ENCODE assay signal across 8 cellular contexts in the genomic region with DNA sequence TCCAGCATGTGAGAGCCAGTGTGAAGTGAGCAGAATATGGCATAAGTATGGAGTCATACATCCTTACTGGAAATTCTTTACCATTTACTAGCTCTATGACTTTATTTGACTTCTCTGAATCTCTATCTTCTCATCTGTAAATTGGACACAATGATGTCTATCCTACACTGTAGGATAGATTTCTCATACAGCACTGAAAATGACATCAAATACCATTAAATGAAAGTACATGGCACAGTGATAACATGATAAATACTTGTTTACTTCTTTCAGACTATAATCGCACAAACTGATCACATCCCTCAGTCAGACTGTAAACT. TPM values are rescaled to one million over a fixed set of nuclear protein-coding genes. Genes with fewer than 3 reads are reported as not detected.
DNase-seq lines count a peak whose midpoint lies in the region; TF ChIP-seq lines count a peak whose summit lies in the region.

No MANE protein-coding gene starts in this region.

- TF ChIP-seq CTCF in AG04450 (IDR thresholded peaks at IDR 0.05; ENCODE audit: low read depth, low read length) (no peak), OCI-LY3 (IDR thresholded peaks at IDR 0.05; ENCODE audit: low read depth, low read length) (no peak), endothelial cell (IDR thresholded peaks at IDR 0.05; ENCODE audit: unreplicated experiment) (no peak), ovary (IDR thresholded peaks at IDR 0.05) (no peak)

- H3K27ac Mint-ChIP-seq in endothelial cell (ENCODE audit: unreplicated experiment), result peak overlapping the region; percentile 99

- H3K4me3 Mint-ChIP-seq in endothelial cell (ENCODE audit: unreplicated experiment), result peak overlapping the region; percentile 32

- TF ChIP-seq EP300 in ovary (IDR thresholded peaks at IDR 0.05), result no peak

- POLR2A ChIA-PET in AG04450 (lab: Yijun Ruan, JAX), result interaction anchor here (0.7 to 1.4 kb wide), 9 partner anchors 51 to 651 kb away, joined by 3 to 11 read pairs (median 5); a partner anchor contains a TSS

- intact Hi-C loops in ovary (cut with DNase I), result loop anchor here (5.0 to 10.0 kb wide), 4 partner anchors 73 to 313 kb away; a partner anchor contains a TSS

- H3K27me3 Mint-ChIP-seq in endothelial cell (ENCODE audit: unreplicated experiment), result peaks cover 12% of the 10 kb centered on the region

- no peaks in the 10 kb centered on the region for H3K36me3 ChIP-seq in OCI-LY3 (replicated peaks; ENCODE audit: low read depth, low read length)
- no peaks in the 10 kb centered on the region for H3K36me3 ChIP-seq in ovary

- H3K4me3 ChIP-seq in AG04450 (ENCODE audit: low read depth, low read length) (peak overlapping the region; percentile 46), OCI-LY3 (ENCODE audit: low read length) (peak overlapping the region; percentile 66), ovary (no peak overlapping the region)

- peaks cover 71% of the 10 kb centered on the region for H3K4me1 Mint-ChIP-seq in endothelial cell (ENCODE audit: unreplicated experiment)

- H3K36me3 Mint-ChIP-seq in endothelial cell (ENCODE audit: low read depth, unreplicated experiment), result peaks cover 4% of the 10 kb centered on the region

- no peaks in the 10 kb centered on the region for H4K20me1 ChIP-seq in OCI-LY3 (ENCODE audit: insufficient read depth, low read length)

- H3K9me3 Mint-ChIP-seq in endothelial cell (ENCODE audit: unreplicated experiment), result no peaks in the 10 kb centered on the region

- H3K9ac ChIP-seq in OCI-LY3 (ENCODE audit: low read length), result peak overlapping the region; percentile 44; the same call in 1 of the 2 replicates

- H2AFZ ChIP-seq in OCI-LY3 (ENCODE audit: low read depth, low read length), result no peak overlapping the region

- H3K4me1 ChIP-seq in OCI-LY3 (ENCODE audit: low read length), result peaks cover 50% of the 10 kb centered on the region
- H3K4me1 ChIP-seq in ovary (ENCODE audit: insufficient read depth), result peaks cover 2% of the 10 kb centered on the region

- 71 to 74% (median 71%) methylated on average over 1 of the region's 1 CpG for WGBS in ovary, 3 donors

- no peaks in the 10 kb centered on the region for H3K9me3 ChIP-seq in AG04450 (ENCODE audit: control insufficient read depth, insufficient read depth, low read length)
- H3K9me3 ChIP-seq in OCI-LY3 (ENCODE audit: insufficient read depth, low read length), result no peaks in the 10 kb centered on the region
- no peaks in the 10 kb centered on the region for H3K9me3 ChIP-seq in ovary

- no peak for TF ChIP-seq POLR2A in ovary (IDR thresholded peaks at IDR 0.05)

- H3K27ac ChIP-seq in AG04450 (ENCODE audit: low read depth, low read length) (peak overlapping the region; percentile 96), OCI-LY3 (ENCODE audit: low read length) (peak overlapping the region; percentile 77), ovary (peak overlapping the region; percentile 25 to 51)

- no peaks in the 10 kb centered on the region for H3K27me3 ChIP-seq in AG04450 (ENCODE audit: control insufficient read depth, insufficient read depth, low read length)
- H3K27me3 ChIP-seq in OCI-LY3 (ENCODE audit: low read depth, low read length), result peaks cover 8% of the 10 kb centered on the region; the same call in 1 of the 2 replicates
- no peaks in the 10 kb centered on the region for H3K27me3 ChIP-seq in ovary

- CTCF ChIA-PET in AG04450 (lab: Charles Lee), result interaction anchor here (1.0 to 7.0 kb wide), 10 partner anchors 25 to 280 kb away, joined by 3 to 130 read pairs (median 6); a partner anchor contains a TSS

- no peaks in the 10 kb centered on the region for H3K79me2 ChIP-seq in OCI-LY3 (ENCODE audit: low read length)

- peak overlapping the region; percentile 80 for H3K4me2 ChIP-seq in OCI-LY3 (ENCODE audit: low read length)

- DNase-seq in AG04450 (ENCODE audit: low read depth, low spot score), result no peak
- DNase-seq in endothelial cell (ENCODE audit: low spot score), result no peak
- no peak for DNase-seq in ovary
- no peak for DNase-seq in islet precursor cell
- no peak for DNase-seq in NCI-H1092 treated with DMSO at 0.1 percent for 48 hours (lab: John Stamatoyannopoulos, UW)
- no peak for DNase-seq in activated CD8-positive, alpha-beta memory T cell treated with anti-CD3 and anti-CD28 coated beads, Interleukin-2, amount 50 U/mL, for 4 hours
- no peak for DNase-seq in NCI-H1048 (lab: John Stamatoyannopoulos, UW)

RNA-seq across cellular contexts. Expression of a gene that starts 1.3 kb away (rescaled TPM):
- polyA plus RNA-seq in AG04450 (2011; rRNA removed) (23.6 and 30.5 TPM in 2 replicates), ovary (10 to 100 TPM in 1 of 2 donors, 1 to 10 TPM in 1; 8.1 to 19.8 TPM)
- 46.2 and 52.6 TPM in 2 replicates for polyA minus RNA-seq in AG04450 (2011; rRNA and poly(A)+ RNA removed)
- total RNA-seq in endothelial cell (ENCODE audit: unreplicated experiment) (84.0 TPM), ovary (10 to 100 TPM in 6 of 7 donors, 1 to 10 TPM in 1; 9.4 to 35.7 (median 28.4) TPM)

Comparison
In these comparisons a context has a peak if more than half of its experiments do, and no peak if none do; other contexts are left out.
1. H3K27ac ChIP-seq: peak in every context shown above with its lines; median percentile 96 in AG04450; 77 in OCI-LY3; 38 in ovary.